ENCODE assay signal across 24 cellular contexts in genomic region chr9:111443454-111443853, GRCh38. TPM values are rescaled to one million over a fixed set of nuclear protein-coding genes. Genes with fewer than 3 reads are reported as not detected.
A peak's percentile ranks its signal among the peaks of the same experiment; 100 is the strongest.
DNase-seq lines count a peak whose midpoint lies in the region; ATAC-seq, FAIRE-seq and TF ChIP-seq lines count a peak whose summit lies in the region.
"Had no signal": no experiment of that assay in that cellular context is flagged by ENCODE, and none has a peak within 500 bp of the region (broad histone marks: within the 10 kb centered on the region; RNA-seq: fewer than 3 reads in every experiment).

No MANE protein-coding gene starts in this region.

- H3K4me2 ChIP-seq in GM12878 (ENCODE audit: control insufficient read depth, insufficient read depth) = no peak overlapping the region
- H3K4me2 ChIP-seq: A549; BLaER1 treated with 17β-estradiol and CSF1 and Interleukin-3, amounts not matched to agents 10 nM and 100 nM; GM23338 had no signal

- no peak overlapping the region for H3K4me3 Mint-ChIP-seq in activated T-cell treated with anti-CD3 and anti-CD28 coated beads, Interleukin-2, amount 50 U/mL, for 72 hours
- H3K4me3 Mint-ChIP-seq in osteocyte (ENCODE audit: unreplicated experiment) = no peak overlapping the region
- H3K4me3 Mint-ChIP-seq in stimulated activated naive CD8-positive, alpha-beta T cell treated with anti-CD3 and anti-CD28 coated beads, Interleukin-15, amount 100 ng/mL, for 72 hours = no peak overlapping the region
- H3K4me3 Mint-ChIP-seq: CD4-positive, alpha-beta memory T cell; GM23338 had no signal

- peaks cover 0 to 16% of the 10 kb centered on the region in 2 experiments for H3K36me3 ChIP-seq in GM12878 (ENCODE audit: control insufficient read depth in 2 of 2, insufficient read depth in 2 of 2, low read length in 1 of 2)

- H3K4me1 Mint-ChIP-seq in activated T-cell treated with anti-CD3 and anti-CD28 coated beads, Interleukin-2, amount 50 U/mL, for 72 hours (ENCODE audit: low read depth) = no peaks in the 10 kb centered on the region
- peaks cover 5% of the 10 kb centered on the region for H3K4me1 Mint-ChIP-seq in osteocyte (ENCODE audit: unreplicated experiment)
- no peaks in the 10 kb centered on the region for H3K4me1 Mint-ChIP-seq in stimulated activated naive CD8-positive, alpha-beta T cell treated with anti-CD3 and anti-CD28 coated beads, Interleukin-15, amount 100 ng/mL, for 72 hours
- H3K4me1 Mint-ChIP-seq: CD4-positive, alpha-beta memory T cell had no signal

- no peaks in the 10 kb centered on the region for H3K4me1 ChIP-seq in GM12878 (ENCODE audit: control insufficient read depth, insufficient read depth, low read length)
- H3K4me1 ChIP-seq: A549, BE2C, HAP-1 had no signal

- WGBS in GM12878 (ENCODE audit: insufficient coverage, insufficient replicate concordance, low lambda C conversion rate, missing lambda C conversion rate) = 95% methylated on average over 4 of the region's 4 CpGs

- H3K9me3 ChIP-seq in GM12878 (replicated peaks; ENCODE audit: control insufficient read depth, insufficient read depth, low read length) = no peaks in the 10 kb centered on the region
- H3K9me3 ChIP-seq: A549, BE2C, HAP-1 had no signal

- no peak overlapping the region for H3K9ac ChIP-seq in GM12878 (ENCODE audit: control insufficient read depth, insufficient read depth, low read length)
- H3K9ac ChIP-seq: BLaER1 treated with 17β-estradiol and CSF1 and Interleukin-3, amounts not matched to agents 10 nM and 100 nM had no signal

- POLR2A ChIA-PET in GM12878 (lab: Charles Lee) = no interaction called here

- TSS peak; percentile 20 for BruUV-seq in GM12878 (replicated peaks; lab: Mats Ljungman, UMichigan)

- RAD21 ChIA-PET in GM12878 (lab: Charles Lee; ENCODE audit: unreplicated experiment) = no interaction called here

- no peak overlapping the region for H3K4me3 ChIP-seq in LNCaP clone FGC (ENCODE audit: low read depth, low read length)
- H3K4me3 ChIP-seq in GM12878 = no peak overlapping the region
- H3K4me3 ChIP-seq: A549; BLaER1 treated with 17β-estradiol and CSF1 and Interleukin-3, amounts not matched to agents 10 nM and 100 nM; GM23338; HAP-1 had no signal

- CTCF ChIA-PET in GM12878 (lab: Yijun Ruan, JAX) = no interaction called here

- DNase-seq in activated T-cell treated with anti-CD3 and anti-CD28 coated beads, Interleukin-2, amount 50 U/mL, for 72 hours = no peak
- no peak for DNase-seq in activated T-cell treated with anti-CD3 and anti-CD28 coated beads, Interleukin-2, amount 50 U/mL, for 1 hour
- DNase-seq in LNCaP clone FGC (ENCODE audit: low read depth) = peak; percentile 96
- no peak for DNase-seq in GM12878 (ENCODE audit: low read depth, low spot score)
- DNase-seq in osteocyte (ENCODE audit: extremely low spot score, unreplicated experiment) = no peak
- no peak for DNase-seq in stimulated activated naive CD8-positive, alpha-beta T cell treated with anti-CD3 and anti-CD28 coated beads, Interleukin-15, amount 100 ng/mL, for 72 hours
- DNase-seq in effector CD8-positive, alpha-beta T cell (lab: John Stamatoyannopoulos, UW) = no peak
- DNase-seq in hippocampal formation (lab: John Stamatoyannopoulos, UW) = no peak
- DNase-seq: 8988T; ACHN; AML-193; BE2C; Calu3; CD4-positive, alpha-beta memory T cell; COR-L47; DMS153; DND-41; GDM1 had no signal

- TF ChIP-seq CTCF in LNCaP clone FGC (IDR thresholded peaks at IDR 0.05; ENCODE audit: control insufficient read depth, extremely low read depth, insufficient read depth) (no peak), GM12878 (IDR thresholded peaks at IDR 0.05 in 2 of 3, conservative IDR thresholded peaks at IDR 0.05 in 1 of 3; ENCODE audit: control insufficient read depth in 2 of 3, extremely low read depth in 1 of 3, insufficient read depth in 1 of 3, low read depth in 3 of 3, low read length in 3 of 3) (no peak), osteocyte (IDR thresholded peaks at IDR 0.05) (no peak)

- no peak for TF ChIP-seq RAD21 in GM12878 (IDR thresholded peaks at IDR 0.05; ENCODE audit: insufficient read depth, low read depth, low read length)

- in situ Hi-C loops in GM12878 (cut with MboI) = no loop called here

- no peaks in the 10 kb centered on the region for H3K27me3 ChIP-seq in GM12878 (replicated peaks in 1 of 2; ENCODE audit: control insufficient read depth in 2 of 2, insufficient read depth in 2 of 2, low read length in 1 of 2)
- H3K27me3 ChIP-seq: BE2C; BLaER1 treated with 17β-estradiol and CSF1 and Interleukin-3, amounts not matched to agents 10 nM and 100 nM had no signal

- no peak for ATAC-seq in activated T-cell treated with anti-CD3 and anti-CD28 coated beads, Interleukin-2, amount 50 U/mL, for 72 hours (replicated peaks in 1 of 2)
- ATAC-seq in GM12878 = no peak
- no peak for ATAC-seq in stimulated activated naive CD8-positive, alpha-beta T cell treated with anti-CD3 and anti-CD28 coated beads, Interleukin-15, amount 100 ng/mL, for 72 hours
- ATAC-seq: A549, GM23338 had no signal

- no peaks in the 10 kb centered on the region for H3K27me3 Mint-ChIP-seq in activated T-cell treated with anti-CD3 and anti-CD28 coated beads, Interleukin-2, amount 50 U/mL, for 72 hours (ENCODE audit: low read depth)
- no peaks in the 10 kb centered on the region for H3K27me3 Mint-ChIP-seq in osteocyte (ENCODE audit: unreplicated experiment)
- H3K27me3 Mint-ChIP-seq in stimulated activated naive CD8-positive, alpha-beta T cell treated with anti-CD3 and anti-CD28 coated beads, Interleukin-15, amount 100 ng/mL, for 72 hours = no peaks in the 10 kb centered on the region
- H3K27me3 Mint-ChIP-seq: CD4-positive, alpha-beta memory T cell had no signal

- SMC1A ChIA-PET in GM12878 (lab: Charles Lee; ENCODE audit: uncharacterized antibody, unreplicated experiment) = no interaction called here

- H3K27ac Mint-ChIP-seq in activated T-cell treated with anti-CD3 and anti-CD28 coated beads, Interleukin-2, amount 50 U/mL, for 72 hours = peak overlapping the region; percentile 31
- no peak overlapping the region for H3K27ac Mint-ChIP-seq in osteocyte (ENCODE audit: unreplicated experiment)
- H3K27ac Mint-ChIP-seq in stimulated activated naive CD8-positive, alpha-beta T cell treated with anti-CD3 and anti-CD28 coated beads, Interleukin-15, amount 100 ng/mL, for 72 hours = no peak overlapping the region

- intact Hi-C loops in GM12878 (cut with micrococcal nuclease; ENCODE audit: unreplicated experiment) = no loop called here

- H3K27ac ChIP-seq in GM12878 (ENCODE audit: control insufficient read depth, insufficient read depth) = no peak overlapping the region
- H3K27ac ChIP-seq: A549; BLaER1 treated with 17β-estradiol and CSF1 and Interleukin-3, amounts not matched to agents 10 nM and 100 nM had no signal

- peaks cover 14 to 25% of the 10 kb centered on the region in 2 donors for H3K36me3 Mint-ChIP-seq in activated T-cell treated with anti-CD3 and anti-CD28 coated beads, Interleukin-2, amount 50 U/mL, for 72 hours (ENCODE audit: insufficient read depth in 2 of 2)
- peaks cover 40% of the 10 kb centered on the region for H3K36me3 Mint-ChIP-seq in osteocyte (ENCODE audit: unreplicated experiment)

- no peak for TF ChIP-seq EP300 in GM12878 (IDR thresholded peaks at IDR 0.05; ENCODE audit: borderline replicate concordance in 1 of 2, control insufficient read depth in 1 of 2, low read depth in 2 of 2, low read length in 2 of 2)

- no peaks in the 10 kb centered on the region; the same call in 1 of the 2 replicates for H3K79me2 ChIP-seq in GM12878 (ENCODE audit: control insufficient read depth, insufficient read depth, low read length)

- TF ChIP-seq POLR2A in GM12878 (IDR thresholded peaks at IDR 0.05; ENCODE audit: low read depth, low read length) = no peak

- no peaks in the 10 kb centered on the region for H3K9me3 Mint-ChIP-seq in activated T-cell treated with anti-CD3 and anti-CD28 coated beads, Interleukin-2, amount 50 U/mL, for 72 hours
- H3K9me3 Mint-ChIP-seq in osteocyte (ENCODE audit: unreplicated experiment) = no peaks in the 10 kb centered on the region
- no peaks in the 10 kb centered on the region for H3K9me3 Mint-ChIP-seq in stimulated activated naive CD8-positive, alpha-beta T cell treated with anti-CD3 and anti-CD28 coated beads, Interleukin-15, amount 100 ng/mL, for 72 hours
- H3K9me3 Mint-ChIP-seq: GM23338 had no signal

- no peak overlapping the region for H2AFZ ChIP-seq in GM12878 (ENCODE audit: control insufficient read depth, low read depth, low read length)
- H2AFZ ChIP-seq: GM23338 had no signal

- no peak for FAIRE-seq in GM12878 (lab: Jason Lieb, UNC)
- FAIRE-seq: A549, GM12891, GM18507 had no signal

- H4K20me1 ChIP-seq in GM12878 (ENCODE audit: control insufficient read depth, insufficient read depth) = no peaks in the 10 kb centered on the region

TF ChIP-seq in GM12878, 131 proteins besides CTCF, POLR2A, EP300 and RAD21 (continues in another document):
- TF ChIP-seq MAX (IDR thresholded peaks at IDR 0.05; ENCODE audit: low read depth, low read length) = no peak
- TF ChIP-seq RCOR1 (conservative IDR thresholded peaks at IDR 0.05; ENCODE audit: low read depth, low read length) = no peak
- no peak for TF ChIP-seq MEF2A (IDR thresholded peaks at IDR 0.05; ENCODE audit: insufficient read depth, low read depth, low read length)
- no peak for TF ChIP-seq PML (IDR thresholded peaks at IDR 0.05; ENCODE audit: low read length)

RNA-seq across cellular contexts. Expression of gene ECPAS, which starts 40.7 kb away (rescaled TPM):
- 100 to 1,000 TPM; 100 to 118 TPM for total RNA-seq in activated T-cell treated with anti-CD3 and anti-CD28 coated beads, Interleukin-2, amount 50 U/mL, for 72 hours
- total RNA-seq in GM12878 (2013; cell fraction: nucleolus; rRNA removed) = 243 and 246 TPM in 2 replicates
- total RNA-seq in GM12878 (2014; rRNA removed) (50.2 and 54.5 TPM in 2 replicates), GM12878 (2014; rRNA removed; fragmentation: Illumina TruSeq; extraction: Trizol) (66.1 and 70.9 TPM in 2 replicates), GM12878 (2021) (64.5 and 69.8 TPM in 2 replicates), osteocyte (108 and 109 TPM in 2 replicates)
- 30.9 TPM for polyA plus RNA-seq in GM12878 (2011; ENCODE audit: low read depth)
- polyA plus RNA-seq in GM12878 (2011; rRNA removed) (54.6 and 72.1 TPM in 2 replicates), GM12878 (2014; fragmentation: Illumina TruSeq; extraction: Trizol) (50.0 and 65.1 TPM in 2 replicates), GM12878 (2014; fragmentation: Nextera tagmentation; extraction: Ambion mirVana) (10 to 100 TPM; 11.2 to 18.7 TPM), GM12878 (2014; rRNA removed) (52.0 and 54.9 TPM in 2 replicates), GM12878 (2016; fragmentation: Nextera tagmentation; extraction: Ambion mirVana) (10 to 100 TPM; 28.4 to 30.9 TPM)
- polyA plus RNA-seq in GM12878 (2011; cell fraction: cytosol; rRNA removed) = 28.3 and 29.1 TPM in 2 replicates
- 72.9 and 104 TPM in 2 replicates for polyA plus RNA-seq in GM12878 (2011; cell fraction: nucleus; rRNA removed)
- polyA plus RNA-seq in GM12878 (2012) = 41.6 and 45.2 TPM in 2 replicates
- polyA minus RNA-seq in GM12878 (2011; rRNA and poly(A)+ RNA removed) = 138 and 166 TPM in 2 replicates
- 54.9 and 66.5 TPM in 2 replicates for polyA minus RNA-seq in GM12878 (2011; cell fraction: cytosol; rRNA and poly(A)+ RNA removed)
- 65.2 and 78.5 TPM in 2 replicates for polyA minus RNA-seq in GM12878 (2011; cell fraction: nucleus; rRNA and poly(A)+ RNA removed)
